Comparison of ENCODE assay signal across 2 cellular contexts in genomic region chr9:134647359-134648115, GRCh38.
TF ChIP-seq lines count a peak whose summit lies in the region.

No MANE protein-coding gene starts in this region.

TF ChIP-seq in IMR-90, 13 proteins besides CTCF, POLR2A, EP300 and RAD21:
- TF ChIP-seq RCOR1 (IDR thresholded peaks at IDR 0.05; ENCODE audit: insufficient replicate concordance, low read length): no peak
- TF ChIP-seq MAFK (IDR thresholded peaks at IDR 0.05; ENCODE audit: low read depth, low read length): no peak
- TF ChIP-seq BHLHE40 (IDR thresholded peaks at IDR 0.05; ENCODE audit: low read depth, low read length): no peak
- no peak for TF ChIP-seq MAZ (IDR thresholded peaks at IDR 0.05; ENCODE audit: borderline replicate concordance, low read depth, low read length)
- no peak for TF ChIP-seq RFX5 (IDR thresholded peaks at IDR 0.05; ENCODE audit: low read depth, low read length)
- no peak for TF ChIP-seq CHD1 (IDR thresholded peaks at IDR 0.05; ENCODE audit: low read depth, low read length)

TF ChIP-seq in GM12878, 131 proteins besides CTCF, POLR2A, EP300 and RAD21:
- TF ChIP-seq CREB1 (IDR thresholded peaks at IDR 0.05; ENCODE audit: low read depth): no peak
- TF ChIP-seq PBX3 (IDR thresholded peaks at IDR 0.05; ENCODE audit: insufficient replicate concordance, low read depth, low read length): peak; percentile 7
- TF ChIP-seq BCL3 (IDR thresholded peaks at IDR 0.05; ENCODE audit: borderline replicate concordance, insufficient read depth, low read depth, low read length, poor library complexity, severe bottlenecking): peak; percentile 35
- TF ChIP-seq CEBPZ (IDR thresholded peaks at IDR 0.05; ENCODE audit: low read depth, low read length): no peak
- no peak for TF ChIP-seq EGR1 (IDR thresholded peaks at IDR 0.05; ENCODE audit: borderline replicate concordance in 1 of 2, low read depth in 2 of 2, low read length in 2 of 2)
- no peak for TF ChIP-seq E4F1 (IDR thresholded peaks at IDR 0.05; ENCODE audit: borderline replicate concordance, partially characterized antibody)
